8 cellular contexts compared by ENCODE assay signal in genomic region chr19:44113784-44114390, GRCh38. TPM values are rescaled to one million over a fixed set of nuclear protein-coding genes. Genes with fewer than 3 reads are reported as not detected.
DNase-seq lines count a peak whose midpoint lies in the region; ATAC-seq and TF ChIP-seq lines count a peak whose summit lies in the region.

No MANE protein-coding gene starts in this region.

- TF ChIP-seq CTCF in endothelial cell (IDR thresholded peaks at IDR 0.05; ENCODE audit: unreplicated experiment): no peak

- peaks cover 19% of the 10 kb centered on the region for H3K36me3 Mint-ChIP-seq in endothelial cell (ENCODE audit: low read depth, unreplicated experiment)
- peaks cover 25% of the 10 kb centered on the region for H3K36me3 Mint-ChIP-seq in natural killer cell treated with Interleukin-12 subunit alpha and Interleukin-12 subunit beta and Interleukin-15 and Interleukin-18, amount 100 ng/mL, for 72 hours

- peaks cover 33% of the 10 kb centered on the region for H3K79me2 ChIP-seq in GM23248 (ENCODE audit: insufficient read depth)

- no peaks in the 10 kb centered on the region for H3K9me3 Mint-ChIP-seq in endothelial cell (ENCODE audit: unreplicated experiment)
- peaks cover 6% of the 10 kb centered on the region for H3K9me3 Mint-ChIP-seq in natural killer cell treated with Interleukin-12 subunit alpha and Interleukin-12 subunit beta and Interleukin-15 and Interleukin-18, amount 100 ng/mL, for 72 hours

- H3K9me3 ChIP-seq in GM23248 (ENCODE audit: low read depth): no peaks in the 10 kb centered on the region

- H3K4me3 ChIP-seq in GM23248: peak overlapping the region; percentile 91

- ATAC-seq in natural killer cell treated with Interleukin-12 subunit alpha and Interleukin-12 subunit beta and Interleukin-15 and Interleukin-18, amount 100 ng/mL, for 72 hours: no peak
- no peak for ATAC-seq in GM21526 (IDR thresholded peaks at IDR 0.05; ENCODE audit: low FRiP score, unreplicated experiment)
- ATAC-seq in GM19328 (IDR thresholded peaks at IDR 0.05; ENCODE audit: unreplicated experiment): no peak

- H3K9me2 ChIP-seq in GM23248 (ENCODE audit: insufficient read depth): no peaks in the 10 kb centered on the region

- peak overlapping the region; percentile 94 for H3K9ac ChIP-seq in GM23248

- DNase-seq in C1 segment of cervical spinal cord (lab: John Stamatoyannopoulos, UW) (peak in 8 of 14 donors; percentile 2 to 39 (median 25)), GM23248 (peak; percentile 40), SK-MEL-5 (ENCODE audit: low read depth, low spot score) (peak; percentile 3), endothelial cell (ENCODE audit: low spot score) (peak; percentile 13), GM19240 (ENCODE audit: insufficient read length, low spot score) (no peak)
- no peak for DNase-seq in natural killer cell treated with Interleukin-12 subunit alpha and Interleukin-12 subunit beta and Interleukin-15 and Interleukin-18, amount 100 ng/mL, for 72 hours (ENCODE audit: low spot score)

- H3K4me1 Mint-ChIP-seq in endothelial cell (ENCODE audit: unreplicated experiment): peaks cover 10% of the 10 kb centered on the region
- H3K4me1 Mint-ChIP-seq in natural killer cell treated with Interleukin-12 subunit alpha and Interleukin-12 subunit beta and Interleukin-15 and Interleukin-18, amount 100 ng/mL, for 72 hours (ENCODE audit: low read depth in 2 of 2): peaks cover 22% of the 10 kb centered on the region in 2 donors

- no peaks in the 10 kb centered on the region for H3K27me3 ChIP-seq in GM23248 (replicated peaks; ENCODE audit: insufficient read depth)

- H3K4me3 Mint-ChIP-seq in endothelial cell (ENCODE audit: unreplicated experiment): peak overlapping the region; percentile 98
- peak overlapping the region; percentile 99 for H3K4me3 Mint-ChIP-seq in natural killer cell treated with Interleukin-12 subunit alpha and Interleukin-12 subunit beta and Interleukin-15 and Interleukin-18, amount 100 ng/mL, for 72 hours

- H3K27ac ChIP-seq in GM23248: peak overlapping the region; percentile 85

- peak overlapping the region; percentile 64 for H3K27ac Mint-ChIP-seq in endothelial cell (ENCODE audit: unreplicated experiment)
- peak overlapping the region; percentile 82 to 93 for H3K27ac Mint-ChIP-seq in natural killer cell treated with Interleukin-12 subunit alpha and Interleukin-12 subunit beta and Interleukin-15 and Interleukin-18, amount 100 ng/mL, for 72 hours

- no peaks in the 10 kb centered on the region for H4K20me1 ChIP-seq in GM23248 (ENCODE audit: insufficient read depth)

- H3K27me3 Mint-ChIP-seq in endothelial cell (ENCODE audit: unreplicated experiment): peaks cover 1% of the 10 kb centered on the region
- H3K27me3 Mint-ChIP-seq in natural killer cell treated with Interleukin-12 subunit alpha and Interleukin-12 subunit beta and Interleukin-15 and Interleukin-18, amount 100 ng/mL, for 72 hours: no peaks in the 10 kb centered on the region

- H3F3A ChIP-seq in GM23248 (ENCODE audit: insufficient read depth): peaks cover 20% of the 10 kb centered on the region; the same call in 1 of the 2 replicates

- H3K4me2 ChIP-seq in GM23248 (ENCODE audit: unreplicated experiment): peak overlapping the region; percentile 88

- in situ Hi-C loops in GM23248 (cut with MboI): no loop called here
- in situ Hi-C loops in SK-MEL-5 (cut with HindIII; ENCODE audit: low pct_unique_long_range_greater_than_20kb, low sequenced_read_pairs): no loop called here

- peaks cover 16% of the 10 kb centered on the region for H3K36me3 ChIP-seq in GM23248 (ENCODE audit: low read depth)

- H2AFZ ChIP-seq in GM23248: peak overlapping the region; percentile 99

- 3 to 4% methylated on average over 18 of the region's 18 CpGs for WGBS in GM23248 (ENCODE audit: low coverage in 1 of 2, low lambda C conversion rate in 2 of 2, missing lambda C conversion rate in 2 of 2), 2 experiments

- peaks cover 7% of the 10 kb centered on the region for H3K4me1 ChIP-seq in GM23248 (ENCODE audit: insufficient read depth)

RNA-seq across cellular contexts. Expression of gene ZNF225, which starts 0.7 kb away (rescaled TPM):
- 5.8 and 6.1 TPM in 2 replicates for total RNA-seq in GM23248 (2014; rRNA removed; shearing (Covaris generic))
- polyA plus RNA-seq in GM23248 (2016; fragmentation: Nextera tagmentation; extraction: Ambion mirVana): 3.2 and 4.3 TPM in 2 replicates
- total RNA-seq in SK-MEL-5 (2014; rRNA removed; shearing (Covaris generic)): 3.4 and 4.4 TPM in 2 replicates
- polyA plus RNA-seq in SK-MEL-5 (2015; cell fraction: cytosol; rRNA removed): 1.7 and 2.6 TPM in 2 replicates
- polyA plus RNA-seq in SK-MEL-5 (2015; cell fraction: nucleus; rRNA removed): 6.1 and 8.7 TPM in 2 replicates
- 7.1 TPM for total RNA-seq in endothelial cell (ENCODE audit: unreplicated experiment)
- 1 to 10 TPM; 4.7 to 5.4 TPM for total RNA-seq in natural killer cell treated with Interleukin-12 subunit alpha and Interleukin-12 subunit beta and Interleukin-15 and Interleukin-18, amount 100 ng/mL, for 72 hours

RNA-seq across cellular contexts. Expression of gene ZNF224, which starts 19.7 kb away (rescaled TPM):
- total RNA-seq in GM23248 (2014; rRNA removed; shearing (Covaris generic)): 15.6 and 19.2 TPM in 2 replicates
- 9.4 and 11.7 TPM in 2 replicates for polyA plus RNA-seq in GM23248 (2016; fragmentation: Nextera tagmentation; extraction: Ambion mirVana)
- total RNA-seq in SK-MEL-5 (2014; rRNA removed; shearing (Covaris generic)): 17.7 and 22.4 TPM in 2 replicates
- polyA plus RNA-seq in SK-MEL-5 (2015; cell fraction: cytosol; rRNA removed): 5.8 and 7.6 TPM in 2 replicates
- 118 and 145 TPM in 2 replicates for polyA plus RNA-seq in SK-MEL-5 (2015; cell fraction: nucleus; rRNA removed)
- total RNA-seq in endothelial cell (ENCODE audit: unreplicated experiment): 36.0 TPM
- 10 to 100 TPM; 29.0 to 36.1 TPM for total RNA-seq in natural killer cell treated with Interleukin-12 subunit alpha and Interleukin-12 subunit beta and Interleukin-15 and Interleukin-18, amount 100 ng/mL, for 72 hours

RNA-seq across cellular contexts. Expression of gene ZNF234, which starts 27.5 kb away (rescaled TPM):
- total RNA-seq in GM23248 (2014; rRNA removed; shearing (Covaris generic)): 6.5 and 8.1 TPM in 2 replicates
- polyA plus RNA-seq in GM23248 (2016; fragmentation: Nextera tagmentation; extraction: Ambion mirVana): 4.7 and 6.2 TPM in 2 replicates
- 7.0 and 7.4 TPM in 2 replicates for total RNA-seq in SK-MEL-5 (2014; rRNA removed; shearing (Covaris generic))
- polyA plus RNA-seq in SK-MEL-5 (2015; cell fraction: cytosol; rRNA removed): 2.8 and 3.2 TPM in 2 replicates
- polyA plus RNA-seq in SK-MEL-5 (2015; cell fraction: nucleus; rRNA removed): 13.0 and 19.0 TPM in 2 replicates
- 17.8 TPM for total RNA-seq in endothelial cell (ENCODE audit: unreplicated experiment)
- 1 to 10 TPM; 9.0 TPM for total RNA-seq in natural killer cell treated with Interleukin-12 subunit alpha and Interleukin-12 subunit beta and Interleukin-15 and Interleukin-18, amount 100 ng/mL, for 72 hours

RNA-seq across cellular contexts. Expression of gene ZNF284, which starts 41.9 kb away (rescaled TPM):
- 1.9 and 2.9 TPM in 2 replicates for total RNA-seq in GM23248 (2014; rRNA removed; shearing (Covaris generic))
- 1.9 and 2.0 TPM in 2 replicates for polyA plus RNA-seq in GM23248 (2016; fragmentation: Nextera tagmentation; extraction: Ambion mirVana)
- 3.2 and 3.5 TPM in 2 replicates for total RNA-seq in SK-MEL-5 (2014; rRNA removed; shearing (Covaris generic))
- polyA plus RNA-seq in SK-MEL-5 (2015; cell fraction: cytosol; rRNA removed): 0.96 and 1.1 TPM in 2 replicates
- 7.5 and 8.1 TPM in 2 replicates for polyA plus RNA-seq in SK-MEL-5 (2015; cell fraction: nucleus; rRNA removed)
- total RNA-seq in endothelial cell (ENCODE audit: unreplicated experiment): 4.0 TPM
- total RNA-seq in natural killer cell treated with Interleukin-12 subunit alpha and Interleukin-12 subunit beta and Interleukin-15 and Interleukin-18, amount 100 ng/mL, for 72 hours: 1 to 10 TPM; 1.6 to 1.8 TPM

RNA-seq across cellular contexts. Expression of gene ZNF226, which starts 51.0 kb away (rescaled TPM):
- total RNA-seq in GM23248 (2014; rRNA removed; shearing (Covaris generic)): 20.1 and 32.5 TPM in 2 replicates
- 27.1 and 30.3 TPM in 2 replicates for polyA plus RNA-seq in GM23248 (2016; fragmentation: Nextera tagmentation; extraction: Ambion mirVana)
- 9.5 and 21.2 TPM in 2 replicates for total RNA-seq in SK-MEL-5 (2014; rRNA removed; shearing (Covaris generic))
- 6.8 and 10.7 TPM in 2 replicates for polyA plus RNA-seq in SK-MEL-5 (2015; cell fraction: cytosol; rRNA removed)
- 42.7 and 60.3 TPM in 2 replicates for polyA plus RNA-seq in SK-MEL-5 (2015; cell fraction: nucleus; rRNA removed)
- 23.2 TPM for total RNA-seq in endothelial cell (ENCODE audit: unreplicated experiment)
- total RNA-seq in natural killer cell treated with Interleukin-12 subunit alpha and Interleukin-12 subunit beta and Interleukin-15 and Interleukin-18, amount 100 ng/mL, for 72 hours: 10 to 100 TPM; 10.6 to 11.8 TPM

Comparison
In these comparisons a context has a peak if more than half of its experiments do, and no peak if none do; other contexts are left out.
1. DNase-seq: peak in C1 segment of cervical spinal cord (8 of 14), GM23248 (single experiment), SK-MEL-5 (single experiment) and endothelial cell (single experiment); none in natural killer cell treated with Interleukin-12 subunit alpha and Interleukin-12 subunit beta and Interleukin-15 and Interleukin-18, amount 100 ng/mL, for 72 hours (single experiment) and GM19240 (single experiment).